In the genomic region with DNA sequence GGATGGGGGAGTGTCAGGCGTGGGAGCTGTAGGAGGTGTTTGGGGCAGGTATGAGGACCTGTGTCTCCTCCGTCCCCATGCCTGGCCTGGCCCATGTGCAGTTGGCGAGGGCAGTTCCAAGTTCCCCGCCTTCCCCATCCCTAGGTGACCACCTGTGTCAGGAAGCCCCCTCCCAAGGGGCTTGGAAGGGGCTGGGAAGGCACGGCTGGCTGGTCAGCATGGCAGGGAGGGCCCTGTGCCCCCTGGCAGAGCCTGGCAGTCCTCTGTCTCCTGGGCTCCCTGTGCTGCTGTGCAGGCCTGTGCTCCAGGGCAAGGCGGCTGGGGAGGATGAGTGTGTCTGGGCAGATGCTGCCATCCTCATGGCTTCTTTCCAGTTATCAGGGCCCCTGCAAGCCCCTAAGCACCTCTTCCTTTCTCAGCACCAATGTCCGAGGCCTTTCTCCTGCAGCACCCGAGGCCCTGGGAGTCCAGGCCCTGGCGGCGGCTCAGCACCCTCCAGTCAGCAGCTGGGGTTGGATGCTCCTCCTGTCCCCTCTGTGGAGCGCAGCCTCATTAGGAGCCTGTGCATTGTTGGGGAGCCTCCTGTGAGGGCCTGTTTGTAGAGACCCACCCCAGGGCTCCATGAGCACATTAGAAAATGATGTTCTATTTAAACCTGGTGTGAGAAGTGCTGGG, we compare ENCODE assay signal across 14 cellular contexts.
DNase-seq lines count a peak whose midpoint lies in the region; ATAC-seq and TF ChIP-seq lines count a peak whose summit lies in the region.
"Had no signal": no experiment of that assay in that cellular context is flagged by ENCODE, and none has a peak within 500 bp of the region (broad histone marks: within the 10 kb centered on the region; RNA-seq: fewer than 3 reads in every experiment).

No MANE protein-coding gene starts in this region.

- no peaks in the 10 kb centered on the region for H3K27me3 ChIP-seq in right lobe of liver

- no peak for TF ChIP-seq POLR2A in right lobe of liver (IDR thresholded peaks at IDR 0.05)

- no peak overlapping the region for H3K4me3 ChIP-seq in right lobe of liver
- H3K4me3 ChIP-seq: HAP-1 had no signal

- H3K9me3 Mint-ChIP-seq in activated CD4-positive, alpha-beta T cell treated with anti-CD3 and anti-CD28 coated beads, Interleukin-2, amount 10 ng/mL, durations not matched to agents 7 days and 5 days, result no peaks in the 10 kb centered on the region
- H3K9me3 Mint-ChIP-seq: IgD-negative memory B cell had no signal

- H3K9me3 ChIP-seq in right lobe of liver, result no peaks in the 10 kb centered on the region
- H3K9me3 ChIP-seq: HAP-1 had no signal

- intact Hi-C loops in posterior vena cava (cut with DNase I) (loop anchor here (5.0 to 10.0 kb wide), 4 partner anchors 407 to 692 kb away; partner anchors contain the start of gene LDLRAD4 (in 2 of the 2)), right lobe of liver (cut with DNase I) (no loop called here)

- H3K27ac ChIP-seq in cingulate gyrus (ENCODE audit: low read depth, low read length), result peak overlapping the region; percentile 94
- no peak overlapping the region for H3K27ac ChIP-seq in right lobe of liver
- H3K27ac ChIP-seq: RWPE1 had no signal

- POLR2A ChIA-PET in activated CD4-positive, alpha-beta T cell treated with anti-CD3 and anti-CD28 coated beads, Interleukin-2, amount 10 ng/mL, durations not matched to agents 7 days and 5 days (lab: Charles Lee), result no interaction called here

- H3K36me3 Mint-ChIP-seq in activated CD4-positive, alpha-beta T cell treated with anti-CD3 and anti-CD28 coated beads, Interleukin-2, amount 10 ng/mL, durations not matched to agents 7 days and 5 days (ENCODE audit: low read depth), result no peaks in the 10 kb centered on the region

- no peaks in the 10 kb centered on the region for H3K27me3 Mint-ChIP-seq in activated CD4-positive, alpha-beta T cell treated with anti-CD3 and anti-CD28 coated beads, Interleukin-2, amount 10 ng/mL, durations not matched to agents 7 days and 5 days
- H3K27me3 Mint-ChIP-seq: IgD-negative memory B cell had no signal

- no peaks in the 10 kb centered on the region for H3K4me1 ChIP-seq in right lobe of liver
- H3K4me1 ChIP-seq: HAP-1 had no signal

- 100% methylated on average over 1 of the region's 11 CpGs for WGBS in right lobe of liver (ENCODE audit: insufficient coverage, low coverage, low lambda C conversion rate, missing lambda C conversion rate)

- H3K4me3 Mint-ChIP-seq in activated CD4-positive, alpha-beta T cell treated with anti-CD3 and anti-CD28 coated beads, Interleukin-2, amount 10 ng/mL, durations not matched to agents 7 days and 5 days, result no peak overlapping the region
- H3K4me3 Mint-ChIP-seq: IgD-negative memory B cell had no signal

- ATAC-seq in right lobe of liver, result no peak

- peaks cover 0 to 9% (median 1%) of the 10 kb centered on the region in 4 donors for H3K36me3 ChIP-seq in right lobe of liver
- H3K36me3 ChIP-seq: HAP-1 had no signal

- no peak for DNase-seq in activated CD4-positive, alpha-beta T cell treated with anti-CD3 and anti-CD28 coated beads, Interleukin-2, amount 10 ng/mL, durations not matched to agents 7 days and 5 days
- no peak for DNase-seq in activated CD4-positive, alpha-beta T cell treated with anti-CD3 and anti-CD28 coated beads, Interleukin-2, amount 50 U/mL, for 48 hours
- DNase-seq in posterior vena cava (ENCODE audit: low spot score) (peak; percentile 74), right lobe of liver (no peak), GF-D8 (lab: John Stamatoyannopoulos, UW) (no peak)
- DNase-seq in activated T-cell treated with anti-CD3 and anti-CD28 coated beads, Interleukin-2, amount 50 U/mL, for 1 hour, result no peak
- DNase-seq in effector CD4-positive, alpha-beta T cell, result no peak
- DNase-seq: 8988T, GDM1, NCI-H187 had no signal

- CTCF ChIA-PET in activated CD4-positive, alpha-beta T cell treated with anti-CD3 and anti-CD28 coated beads, Interleukin-2, amount 10 ng/mL, durations not matched to agents 7 days and 5 days (lab: Charles Lee), result no interaction called here

- peaks cover 26% of the 10 kb centered on the region for H3K4me1 Mint-ChIP-seq in activated CD4-positive, alpha-beta T cell treated with anti-CD3 and anti-CD28 coated beads, Interleukin-2, amount 10 ng/mL, durations not matched to agents 7 days and 5 days

- H3K27ac Mint-ChIP-seq in activated CD4-positive, alpha-beta T cell treated with anti-CD3 and anti-CD28 coated beads, Interleukin-2, amount 10 ng/mL, durations not matched to agents 7 days and 5 days, result peak overlapping the region; percentile 6

- no peak for TF ChIP-seq CTCF in right lobe of liver (IDR thresholded peaks at IDR 0.05)

Comparison
In these comparisons a context has a peak if more than half of its experiments do, and no peak if none do; other contexts are left out.
1. intact Hi-C loops: an anchor here in posterior vena cava (5.0 to 10.0 kb wide); none called in right lobe of liver.